ENCODE assay signal across 8 cellular contexts in the genomic region with DNA sequence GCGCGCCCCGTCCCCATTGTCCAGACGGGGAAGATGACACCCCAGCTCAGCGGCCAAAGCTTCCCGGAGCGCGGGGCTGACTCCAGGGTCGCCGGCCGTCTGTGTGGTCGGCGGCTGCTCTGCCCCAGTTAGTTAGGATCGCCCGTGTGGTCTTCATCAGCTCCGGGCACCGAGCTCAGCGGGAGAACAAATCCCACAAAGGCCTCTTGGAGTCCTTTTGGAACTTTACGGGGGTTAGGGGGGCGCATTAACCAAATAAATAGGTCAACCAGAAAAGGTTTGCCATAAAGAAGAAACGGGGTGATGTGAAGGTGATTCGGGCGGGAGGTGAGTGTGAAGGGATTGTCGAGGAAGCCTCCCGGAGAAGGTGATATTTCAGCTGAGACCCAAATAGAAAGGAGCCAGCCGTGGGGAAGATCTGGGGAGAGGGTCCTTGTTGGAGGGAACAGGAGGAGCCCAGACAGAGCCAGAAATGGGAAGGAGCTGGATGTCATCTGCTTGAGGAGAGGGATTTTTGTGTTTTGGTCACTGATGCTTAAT. TPM values are rescaled to one million over a fixed set of nuclear protein-coding genes. Genes with fewer than 3 reads are reported as not detected.
DNase-seq lines count a peak whose midpoint lies in the region; ATAC-seq, FAIRE-seq and TF ChIP-seq lines count a peak whose summit lies in the region.

No MANE protein-coding gene starts in this region.

- peaks cover 21% of the 10 kb centered on the region for H3K36me3 Mint-ChIP-seq in dendritic cell treated with granulocyte-macrophage colony-stimulating factor and Interleukin-4, amounts not matched to agents 40 ng/mL and 50 ng/mL, for 4 days (ENCODE audit: low read depth)
- no peaks in the 10 kb centered on the region for H3K36me3 Mint-ChIP-seq in natural killer cell

- ATAC-seq in natural killer cell (no peak), HG03571 (IDR thresholded peaks at IDR 0.05; ENCODE audit: unreplicated experiment) (no peak)

- peaks cover 31% of the 10 kb centered on the region for H3K4me1 Mint-ChIP-seq in dendritic cell treated with granulocyte-macrophage colony-stimulating factor and Interleukin-4, amounts not matched to agents 40 ng/mL and 50 ng/mL, for 4 days (ENCODE audit: low read depth)
- H3K4me1 Mint-ChIP-seq in natural killer cell = peaks cover 32 to 37% of the 10 kb centered on the region in 2 donors

- H3K4me3 ChIP-seq in NT2/D1 (ENCODE audit: insufficient read length, low read depth) = peak overlapping the region; percentile 97

- H3K36me3 ChIP-seq in NT2/D1 (ENCODE audit: insufficient read depth, insufficient read length, low read length) = peaks cover 15% of the 10 kb centered on the region

- no peaks in the 10 kb centered on the region for H3K9me3 Mint-ChIP-seq in dendritic cell treated with granulocyte-macrophage colony-stimulating factor and Interleukin-4, amounts not matched to agents 40 ng/mL and 50 ng/mL, for 4 days
- H3K9me3 Mint-ChIP-seq in natural killer cell = no peaks in the 10 kb centered on the region

- TF ChIP-seq CTCF in natural killer cell (IDR thresholded peaks at IDR 0.05) = no peak

- H3K4me3 Mint-ChIP-seq in dendritic cell treated with granulocyte-macrophage colony-stimulating factor and Interleukin-4, amounts not matched to agents 40 ng/mL and 50 ng/mL, for 4 days = peak overlapping the region; percentile 80
- H3K4me3 Mint-ChIP-seq in natural killer cell = peak overlapping the region; percentile 91

- no peaks in the 10 kb centered on the region for H3K27me3 ChIP-seq in NT2/D1 (ENCODE audit: insufficient read depth, insufficient read length)

- peak overlapping the region; percentile 96 for H3K9ac ChIP-seq in NT2/D1 (ENCODE audit: insufficient read length, low read depth)

- DNase-seq in EL (peak; percentile 18), NT2/D1 (ENCODE audit: low read depth, low spot score) (no peak), natural killer cell (no peak), NCI-H510A (lab: John Stamatoyannopoulos, UW) (no peak), COR-L47 (lab: John Stamatoyannopoulos, UW) (no peak), frontal cortex (ENCODE audit: low spot score in 2 of 2) (no peak)

- H3K27ac Mint-ChIP-seq in dendritic cell treated with granulocyte-macrophage colony-stimulating factor and Interleukin-4, amounts not matched to agents 40 ng/mL and 50 ng/mL, for 4 days = peak overlapping the region; percentile 75
- H3K27ac Mint-ChIP-seq in natural killer cell = peak overlapping the region; percentile 78 to 88

- no peak for FAIRE-seq in frontal cortex (lab: Jason Lieb, UNC)

- peaks cover 6% of the 10 kb centered on the region for H3K4me1 ChIP-seq in NT2/D1 (ENCODE audit: insufficient read depth, insufficient read length)

- H3K27me3 Mint-ChIP-seq in dendritic cell treated with granulocyte-macrophage colony-stimulating factor and Interleukin-4, amounts not matched to agents 40 ng/mL and 50 ng/mL, for 4 days = peaks cover 8% of the 10 kb centered on the region
- no peaks in the 10 kb centered on the region for H3K27me3 Mint-ChIP-seq in natural killer cell (ENCODE audit: low read depth in 2 of 2)

- H3K9me3 ChIP-seq in NT2/D1 (ENCODE audit: insufficient read depth, low read length) = no peaks in the 10 kb centered on the region

- intact Hi-C loops in dendritic cell treated with granulocyte-macrophage colony-stimulating factor and Interleukin-4, amounts not matched to agents 40 ng/mL and 50 ng/mL, for 4 days (cut with micrococcal nuclease) = no loop called here
- intact Hi-C loops in natural killer cell (cut with micrococcal nuclease) = loop anchor here (2.0 to 5.0 kb wide), 2 partner anchors 30 to 41 kb away; a partner anchor contains a TSS

RNA-seq across cellular contexts. Expression of a gene that starts 0.7 kb away (rescaled TPM):
- total RNA-seq in natural killer cell (10 to 100 TPM; 47.7 to 69.5 (median 56.5) TPM), frontal cortex (26.9 TPM)

RNA-seq across cellular contexts. Expression of a gene that starts 41.9 kb away (rescaled TPM):
- total RNA-seq in natural killer cell = 1 to 10 TPM; 3.2 to 7.3 (median 4.6) TPM
- 46.5 TPM for total RNA-seq in frontal cortex

RNA-seq across cellular contexts. Expression of a gene that starts 49.3 kb away (rescaled TPM):
- total RNA-seq in natural killer cell = 1 to 10 TPM in 1 of 3 donors, under 1 TPM in 2; 0.43 to 1.7 (median 0.94) TPM
- 22.4 TPM for total RNA-seq in frontal cortex
